ENCODE assay signal across 23 cellular contexts in the genomic region with DNA sequence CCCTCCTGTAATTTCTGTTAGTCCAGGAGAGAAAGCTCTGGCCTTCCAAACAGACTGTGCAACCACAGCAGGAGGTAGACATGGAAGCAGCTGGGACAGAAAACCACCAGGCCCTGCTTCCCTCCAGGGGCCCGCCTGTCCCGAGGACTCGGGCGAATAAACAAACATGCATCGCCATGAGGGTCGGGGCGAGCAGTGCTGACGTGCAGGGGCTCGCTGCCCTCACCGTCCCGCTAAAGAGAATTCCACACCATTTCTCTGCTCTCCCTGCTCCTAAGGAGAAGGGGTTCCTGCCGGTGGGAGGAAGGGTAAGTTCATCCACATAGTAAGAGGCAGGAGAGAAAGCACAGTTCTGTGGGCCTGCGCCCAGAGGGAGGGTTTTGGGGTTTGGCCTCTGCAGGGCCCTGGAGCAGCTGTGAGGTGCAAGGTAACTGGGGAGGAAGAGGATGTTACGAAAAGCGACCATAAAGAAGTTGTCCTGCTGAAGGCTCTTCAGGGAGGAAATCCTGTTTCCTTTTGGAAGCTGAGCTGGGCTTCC. TPM values are rescaled to one million over a fixed set of nuclear protein-coding genes. Genes with fewer than 3 reads are reported as not detected.
DNase-seq lines count a peak whose midpoint lies in the region; ATAC-seq and TF ChIP-seq lines count a peak whose summit lies in the region.
"Had no signal": no experiment of that assay in that cellular context is flagged by ENCODE, and none has a peak within 500 bp of the region (broad histone marks: within the 10 kb centered on the region; RNA-seq: fewer than 3 reads in every experiment).

No MANE protein-coding gene starts in this region.

- no peak overlapping the region for H3K4ac ChIP-seq in neuronal stem cell (ENCODE audit: low read length)

- no peak overlapping the region for H4K8ac ChIP-seq in neuronal stem cell (ENCODE audit: low read depth, low read length)

- no CpG with 5 or more reads among the region's 15 CpGs for WGBS in neuronal stem cell (ENCODE audit: extremely low coverage in 2 of 2, insufficient read length in 2 of 2, insufficient replicate concordance in 1 of 2), 2 donors

- no peaks in the 10 kb centered on the region for H3K9me3 Mint-ChIP-seq in endothelial cell (ENCODE audit: unreplicated experiment)

- no peak overlapping the region for H3K4me3 ChIP-seq in right atrium auricular region
- no peak overlapping the region for H3K4me3 ChIP-seq in neuronal stem cell (ENCODE audit: low read length in 2 of 2)
- no peak overlapping the region for H3K4me3 ChIP-seq in upper lobe of right lung
- no peak overlapping the region for H3K4me3 ChIP-seq in vagina
- H3K4me3 ChIP-seq: prostate gland, SJSA1, stomach had no signal

- H3K4me1 ChIP-seq in right atrium auricular region (peaks cover 0 to 8% of the 10 kb centered on the region in 2 donors), neuronal stem cell (ENCODE audit: control insufficient read depth in 2 of 2, insufficient read depth in 1 of 2, low read depth in 1 of 2, low read length in 2 of 2) (peaks cover 11 to 14% of the 10 kb centered on the region in 2 donors), upper lobe of right lung (peaks cover 16% of the 10 kb centered on the region), vagina (peaks cover 15% of the 10 kb centered on the region)
- H3K4me1 ChIP-seq: prostate gland, SJSA1 had no signal

- H3K36me3 ChIP-seq in right atrium auricular region: no peaks in the 10 kb centered on the region
- H3K36me3 ChIP-seq in neuronal stem cell (replicated peaks in 1 of 2; ENCODE audit: control insufficient read depth in 2 of 2, insufficient read depth in 2 of 2, low read length in 2 of 2): no peaks in the 10 kb centered on the region
- H3K36me3 ChIP-seq in upper lobe of right lung: no peaks in the 10 kb centered on the region
- H3K36me3 ChIP-seq in vagina: peaks cover 0 to 9% of the 10 kb centered on the region in 2 donors
- H3K36me3 ChIP-seq: prostate gland, SJSA1, stomach had no signal

- peaks cover 4% of the 10 kb centered on the region for H3K36me3 Mint-ChIP-seq in endothelial cell (ENCODE audit: low read depth, unreplicated experiment)

- no peak for DNase-seq in right atrium auricular region (ENCODE audit: low spot score)
- DNase-seq in cardiac septum (ENCODE audit: low spot score): no peak
- DNase-seq in endothelial cell (ENCODE audit: low spot score): peak; percentile 23
- DNase-seq in neuronal stem cell (ENCODE audit: low spot score): no peak
- DNase-seq in upper lobe of right lung: no peak
- DNase-seq in effector CD4-positive, alpha-beta T cell: no peak
- DNase-seq in vagina (ENCODE audit: extremely low spot score in 2 of 2): no peak
- DNase-seq in left colon: no peak
- DNase-seq: activated CD4-positive, alpha-beta T cell treated with anti-CD3 and anti-CD28 coated beads for 4 hours; activated naive CD4-positive, alpha-beta T cell treated with Interleukin-2 at 50 U/mL for 16 hours; activated T-cell treated with anti-CD3 and anti-CD28 coated beads, Interleukin-2, amount 50 U/mL, for 48 hours; kidney glomerular epithelial cell; NCI-H1105 treated with DMSO at 0.1 percent for 48 hours; NCI-H2029 treated with DMSO at 0.1 percent for 48 hours; NCI-H345; NCI-H82; stimulated activated CD4-positive, alpha-beta T cell treated with anti-CD3 and anti-CD28 coated beads, Interleukin-12 subunit alpha, Interleukin-12 subunit beta, amount 100 ng/mL, for 4 hours; T-helper 17 cell had no signal

- H3K27me3 ChIP-seq in right atrium auricular region (no peaks in the 10 kb centered on the region), neuronal stem cell (ENCODE audit: control insufficient read depth in 3 of 3, insufficient read depth in 3 of 3, low read depth in 1 of 3, low read length in 3 of 3) (peaks cover 0 to 25% (median 0%) of the 10 kb centered on the region in 3 experiments), upper lobe of right lung (peaks cover 9% of the 10 kb centered on the region), vagina (no peaks in the 10 kb centered on the region)
- H3K27me3 ChIP-seq: SJSA1 had no signal

- H3K4me1 Mint-ChIP-seq in endothelial cell (ENCODE audit: unreplicated experiment): peaks cover 41% of the 10 kb centered on the region

- no peak overlapping the region for H3K9ac ChIP-seq in neuronal stem cell (ENCODE audit: low read depth, low read length, poor library complexity)
- H3K9ac ChIP-seq: GM23248 had no signal

- H3K18ac ChIP-seq in neuronal stem cell (ENCODE audit: low read length): peak overlapping the region; percentile 72

- H3K23ac ChIP-seq in neuronal stem cell (ENCODE audit: low read depth, low read length, poor library complexity): peak overlapping the region; percentile 13

- TF ChIP-seq POLR2A in vagina (IDR thresholded peaks at IDR 0.05): no peak

- peak overlapping the region; percentile 63 for H2AFZ ChIP-seq in neuronal stem cell (ENCODE audit: low read length)

- no peak overlapping the region for H3K4me2 ChIP-seq in neuronal stem cell (ENCODE audit: insufficient read depth, low read length, poor library complexity, severe bottlenecking)

- H2BK120ac ChIP-seq in neuronal stem cell (ENCODE audit: low read depth, low read length): no peak overlapping the region

- H2BK15ac ChIP-seq in neuronal stem cell (ENCODE audit: low read length): no peak overlapping the region

- H3K79me1 ChIP-seq in neuronal stem cell (ENCODE audit: low read depth, low read length): no peaks in the 10 kb centered on the region

- H3K27ac ChIP-seq in right atrium auricular region (peak overlapping the region; percentile 52 to 62), neuronal stem cell (replicated peaks; ENCODE audit: low read length) (no peak overlapping the region), upper lobe of right lung (peak overlapping the region; percentile 77), vagina (no peak overlapping the region)
- H3K27ac ChIP-seq: GM23248, prostate gland, SJSA1 had no signal

- H3K27me3 Mint-ChIP-seq in endothelial cell (ENCODE audit: unreplicated experiment): peaks cover 7% of the 10 kb centered on the region

- H3K27ac Mint-ChIP-seq in endothelial cell (ENCODE audit: unreplicated experiment): peak overlapping the region; percentile 91
- H3K27ac Mint-ChIP-seq: T-helper 17 cell had no signal

- intact Hi-C loops in cardiac septum (cut with DNase I): no loop called here
- intact Hi-C loops in upper lobe of right lung (cut with DNase I): no loop called here
- intact Hi-C loops in vagina (cut with DNase I): loop anchor here (10.0 kb wide), 1 partner anchor 330 kb away; no protein-coding TSS in a partner anchor
- intact Hi-C loops in left colon (cut with DNase I, micrococcal nuclease): no loop called here

- H4K91ac ChIP-seq in neuronal stem cell (ENCODE audit: low read depth, low read length, poor library complexity): no peak overlapping the region

- H3K4me3 Mint-ChIP-seq in endothelial cell (ENCODE audit: unreplicated experiment): no peak overlapping the region
- H3K4me3 Mint-ChIP-seq: neural crest cell, T-helper 17 cell had no signal

- H3K9me3 ChIP-seq in right atrium auricular region (peaks cover 0 to 9% of the 10 kb centered on the region in 2 donors), neuronal stem cell (replicated peaks in 1 of 2; ENCODE audit: control insufficient read depth in 2 of 2, insufficient read depth in 1 of 2, low read depth in 1 of 2, low read length in 2 of 2) (peaks cover 3% of the 10 kb centered on the region in 2 donors), upper lobe of right lung (no peaks in the 10 kb centered on the region), vagina (no peaks in the 10 kb centered on the region)
- H3K9me3 ChIP-seq: prostate gland, SJSA1 had no signal

- H2AK5ac ChIP-seq in neuronal stem cell (ENCODE audit: low read depth, low read length): peak overlapping the region; percentile 20

- H3K14ac ChIP-seq in neuronal stem cell (ENCODE audit: low read length): no peak overlapping the region

- TF ChIP-seq CTCF in right atrium auricular region (IDR thresholded peaks at IDR 0.05) (no peak), endothelial cell (IDR thresholded peaks at IDR 0.05; ENCODE audit: unreplicated experiment) (no peak), upper lobe of right lung (IDR thresholded peaks at IDR 0.05) (no peak), vagina (IDR thresholded peaks at IDR 0.05) (no peak)

- peak overlapping the region; percentile 24 for H2BK12ac ChIP-seq in neuronal stem cell (ENCODE audit: low read length)

- no peak overlapping the region for H2BK5ac ChIP-seq in neuronal stem cell (ENCODE audit: low read length)

- ATAC-seq in upper lobe of right lung (no peak), left colon (no peak)
- ATAC-seq: T-helper 17 cell had no signal

RNA-seq across cellular contexts. Expression of a gene that starts 54.9 kb away (rescaled TPM):
- total RNA-seq in right atrium auricular region (100 to 1,000 TPM; 111 to 112 TPM), cardiac septum (48.4 TPM), endothelial cell (ENCODE audit: unreplicated experiment) (53.2 TPM), upper lobe of right lung (110 TPM), vagina (91.8 TPM), left colon (10 to 100 TPM in 1 of 2 donors, 1 to 10 TPM in 1; 8.3 to 14.7 TPM)
- polyA plus RNA-seq in neuronal stem cell (2013, experiment 1 of 2): 16.3 TPM
- 16.4 TPM for polyA plus RNA-seq in neuronal stem cell (2013, experiment 2 of 2)

Comparison
In these comparisons a context has a peak if more than half of its experiments do, and no peak if none do; other contexts are left out.
1. H3K27ac ChIP-seq: peak in right atrium auricular region (2 of 2) and upper lobe of right lung (single experiment); none in neuronal stem cell (single experiment) and vagina (single experiment).